Comparison of ENCODE assay signal across 13 cellular contexts in genomic region chr5:168317096-168317520, GRCh38. TPM values are rescaled to one million over a fixed set of nuclear protein-coding genes. Genes with fewer than 3 reads are reported as not detected.
A peak's percentile ranks its signal among the peaks of the same experiment; 100 is the strongest.
DNase-seq lines count a peak whose midpoint lies in the region; ATAC-seq and TF ChIP-seq lines count a peak whose summit lies in the region.
"Had no signal": no experiment of that assay in that cellular context is flagged by ENCODE, and none has a peak within 500 bp of the region (broad histone marks: within the 10 kb centered on the region; RNA-seq: fewer than 3 reads in every experiment).

No MANE protein-coding gene starts in this region.

- no peak for TF ChIP-seq POLR2A in IMR-90 (IDR thresholded peaks at IDR 0.05; ENCODE audit: low read depth, low read length)

- peaks cover 29% of the 10 kb centered on the region for H3K9me1 ChIP-seq in IMR-90 (ENCODE audit: insufficient read depth, low read length)

- peaks cover 19 to 47% of the 10 kb centered on the region in 2 experiments; a peak in 3 of 4 replicates for H3K79me1 ChIP-seq in IMR-90 (ENCODE audit: low read depth in 1 of 2, low read length in 2 of 2)

- H3K9ac ChIP-seq in IMR-90 (ENCODE audit: low read depth, low read length) (peak overlapping the region; percentile 40), smooth muscle cell (ENCODE audit: low read depth) (peak overlapping the region; percentile 0)

- H3K4me2 ChIP-seq in IMR-90 (ENCODE audit: low read depth, low read length) (peak overlapping the region; percentile 3; the same call in 1 of the 2 replicates), smooth muscle cell (peak overlapping the region; percentile 10)

- H2BK120ac ChIP-seq in IMR-90 (ENCODE audit: low read depth, low read length) = peak overlapping the region; percentile 99

- H3K4ac ChIP-seq in IMR-90 (ENCODE audit: low read depth, low read length) = peak overlapping the region; percentile 97

- H2BK20ac ChIP-seq in IMR-90 (ENCODE audit: low read depth, low read length) = peak overlapping the region; percentile 94

- peak overlapping the region; percentile 94 for H3K14ac ChIP-seq in IMR-90 (replicated peaks; ENCODE audit: low read depth, low read length)

- no peak for DNase-seq in IMR-90
- no peak for DNase-seq in lower lobe of right lung
- no peak for DNase-seq in smooth muscle cell (lab: John Stamatoyannopoulos, UW; ENCODE audit: unreplicated experiment)
- DNase-seq in activated CD4-positive, CD25-positive, alpha-beta regulatory T cell treated with anti-CD3 and anti-CD28 coated beads, Interleukin-2, amount 50 U/mL, for 72 hours = no peak
- DNase-seq in hippocampal formation (lab: John Stamatoyannopoulos, UW) = no peak
- no peak for DNase-seq in tibial artery
- DNase-seq: activated CD4-positive, alpha-beta T cell treated with anti-CD3 and anti-CD28 coated beads, Interleukin-2, amount 50 U/mL, for 48 hours; heart right ventricle; mucosa of descending colon; NCI-H526 treated with DMSO at 0.1 percent for 48 hours; T-helper 9 cell had no signal

- H4K20me1 ChIP-seq in IMR-90 (ENCODE audit: insufficient read depth, low read length) (no peaks in the 10 kb centered on the region), smooth muscle cell (ENCODE audit: low read depth) (no peaks in the 10 kb centered on the region)

- no peaks in the 10 kb centered on the region for H3K27me3 Mint-ChIP-seq in brain

- in situ Hi-C loops in IMR-90 (cut with MboI; ENCODE audit: low sequenced_read_pairs) = no loop called here

- TF ChIP-seq RAD21 in IMR-90 (IDR thresholded peaks at IDR 0.05; ENCODE audit: low read length) = no peak

- H3K36me3 Mint-ChIP-seq in brain = no peaks in the 10 kb centered on the region

- H2BK15ac ChIP-seq in IMR-90 (ENCODE audit: low read depth, low read length) = peak overlapping the region; percentile 91

- BruUV-seq in IMR-90 (replicated peaks; lab: Mats Ljungman, UMichigan) = no TSS peak

- WGBS in IMR-90 (ENCODE audit: extremely low coverage in 2 of 2, insufficient read length in 1 of 2), 2 experiments = 67% methylated on average over 1 of the region's 8 CpGs; no CpG with 5 or more reads in 1 of the 2 experiments
- WGBS in smooth muscle cell (ENCODE audit: low lambda C conversion rate) = 61% methylated on average over 8 of the region's 8 CpGs

- peak overlapping the region; percentile 96 for H2AK5ac ChIP-seq in IMR-90 (ENCODE audit: low read depth, low read length)

- peak overlapping the region; percentile 77 for H3K56ac ChIP-seq in IMR-90 (ENCODE audit: extremely low read depth, insufficient read depth, low read length)

- peak overlapping the region; percentile 62 for H4K5ac ChIP-seq in IMR-90 (ENCODE audit: low read depth, low read length)

- POLR2A ChIA-PET in IMR-90 (lab: Charles Lee; ENCODE audit: unreplicated experiment) = no interaction called here

- H3K4me1 ChIP-seq in IMR-90 (ENCODE audit: control insufficient read depth, insufficient read depth, low read length) (peaks cover 29% of the 10 kb centered on the region), lower lobe of right lung (peaks cover 10% of the 10 kb centered on the region), smooth muscle cell (ENCODE audit: low read depth) (peaks cover 16% of the 10 kb centered on the region), tibial artery (peaks cover 0 to 8% (median 0%) of the 10 kb centered on the region in 4 donors)

- peak overlapping the region; percentile 58 for H3K18ac ChIP-seq in IMR-90 (ENCODE audit: low read depth, low read length)

- no peak overlapping the region for H3K4me3 ChIP-seq in IMR-90 (ENCODE audit: insufficient read depth, low read depth, low read length)
- H3K4me3 ChIP-seq in lower lobe of right lung = no peak overlapping the region
- H3K4me3 ChIP-seq in smooth muscle cell = no peak overlapping the region
- H3K4me3 ChIP-seq in tibial artery = no peak overlapping the region
- H3K4me3 ChIP-seq: heart right ventricle, mucosa of descending colon had no signal

- ATAC-seq in IMR-90 (ENCODE audit: low read depth) (peak; percentile 31), lower lobe of right lung (peak; percentile 5 to 7), GM21737 (IDR thresholded peaks at IDR 0.05; ENCODE audit: unreplicated experiment) (no peak)

- no peaks in the 10 kb centered on the region for H3K79me2 ChIP-seq in smooth muscle cell (ENCODE audit: low read depth)

- peak overlapping the region; percentile 71 for H2AFZ ChIP-seq in IMR-90 (replicated peaks; ENCODE audit: low read length, poor library complexity)
- H2AFZ ChIP-seq in smooth muscle cell (ENCODE audit: low read depth) = no peak overlapping the region

- H3K36me3 ChIP-seq in IMR-90 (ENCODE audit: control insufficient read depth, insufficient read depth, low read length) = no peaks in the 10 kb centered on the region
- no peaks in the 10 kb centered on the region for H3K36me3 ChIP-seq in lower lobe of right lung
- H3K36me3 ChIP-seq in smooth muscle cell (ENCODE audit: low read depth) = no peaks in the 10 kb centered on the region
- H3K36me3 ChIP-seq in tibial artery = no peaks in the 10 kb centered on the region
- H3K36me3 ChIP-seq: heart right ventricle had no signal

- dilution Hi-C loops in IMR-90 (cut with HindIII; ENCODE audit: low sequenced_read_pairs, unreplicated experiment) = no loop called here

- H2BK5ac ChIP-seq in IMR-90 (ENCODE audit: low read depth, low read length, poor library complexity, severe bottlenecking) = peak overlapping the region; percentile 95

- peak overlapping the region; percentile 98 for H4K91ac ChIP-seq in IMR-90 (ENCODE audit: insufficient read depth, low read depth, low read length)

- peak overlapping the region; percentile 87 for H3K27ac ChIP-seq in IMR-90 (ENCODE audit: insufficient read depth, low read length)
- peak overlapping the region; percentile 68 for H3K27ac ChIP-seq in lower lobe of right lung
- peak overlapping the region; percentile 63 for H3K27ac ChIP-seq in smooth muscle cell (ENCODE audit: low read depth)
- no peak overlapping the region for H3K27ac ChIP-seq in tibial artery

- peaks cover 10% of the 10 kb centered on the region for H3F3A ChIP-seq in smooth muscle cell (ENCODE audit: low read depth)

- H3K23ac ChIP-seq in IMR-90 (ENCODE audit: low read depth, low read length) = peak overlapping the region; percentile 89

- H3K4me1 Mint-ChIP-seq in brain = peaks cover 56% of the 10 kb centered on the region

- H3K27ac Mint-ChIP-seq in brain = peak overlapping the region; percentile 58 to 93 (median 77)

- TF ChIP-seq CTCF in IMR-90 (conservative IDR thresholded peaks at IDR 0.05; ENCODE audit: low read depth, low read length) = no peak
- no peak for TF ChIP-seq CTCF in brain (conservative IDR thresholded peaks at IDR 0.05)
- no peak for TF ChIP-seq CTCF in lower lobe of right lung (IDR thresholded peaks at IDR 0.05)
- TF ChIP-seq CTCF in smooth muscle cell (IDR thresholded peaks at IDR 0.05; ENCODE audit: borderline replicate concordance, insufficient read depth, poor library complexity, severe bottlenecking) = no peak
- no peak for TF ChIP-seq CTCF in tibial artery (IDR thresholded peaks at IDR 0.05)

- peak overlapping the region; percentile 97 for H2AK9ac ChIP-seq in IMR-90 (replicated peaks; ENCODE audit: low read depth, low read length, poor library complexity)

- peaks cover 0 to 2% (median 0%) of the 10 kb centered on the region in 5 experiments for H3K9me3 Mint-ChIP-seq in brain

- intact Hi-C loops in IMR-90 (cut with micrococcal nuclease) = no loop called here
- intact Hi-C loops in lower lobe of right lung (cut with DNase I) = no loop called here
- intact Hi-C loops in tibial artery (cut with DNase I; ENCODE audit: low total_unique reads) = no loop called here

- CTCF ChIA-PET in IMR-90 (lab: Yijun Ruan, JAX) = interaction anchor here (1.1 kb wide), 1 partner anchor 22 kb away, joined by 3 read pairs; no protein-coding TSS in a partner anchor

- peak overlapping the region; percentile 57 to 82 for H4K8ac ChIP-seq in IMR-90 (ENCODE audit: low read depth in 2 of 2, low read length in 2 of 2)

- no peaks in the 10 kb centered on the region for H3K9me3 ChIP-seq in IMR-90 (ENCODE audit: control insufficient read depth, insufficient read depth, low read length)
- no peaks in the 10 kb centered on the region for H3K9me3 ChIP-seq in lower lobe of right lung
- H3K9me3 ChIP-seq in smooth muscle cell (replicated peaks; ENCODE audit: low read depth) = no peaks in the 10 kb centered on the region
- H3K9me3 ChIP-seq in tibial artery = no peaks in the 10 kb centered on the region
- H3K9me3 ChIP-seq: heart right ventricle, mucosa of descending colon had no signal

- H3K27me3 ChIP-seq in IMR-90 (ENCODE audit: control insufficient read depth, insufficient read depth, low read length) (no peaks in the 10 kb centered on the region), lower lobe of right lung (ENCODE audit: low read depth) (no peaks in the 10 kb centered on the region), smooth muscle cell (ENCODE audit: low read depth) (no peaks in the 10 kb centered on the region), tibial artery (peaks cover 0 to 7% of the 10 kb centered on the region in 2 donors)

- H3K4me3 Mint-ChIP-seq in brain = peak overlapping the region in 1 of 5 experiments; percentile 31

TF ChIP-seq in IMR-90, 13 proteins besides CTCF, POLR2A, EP300 and RAD21 (continues in another document):
- TF ChIP-seq NFE2L2 (IDR thresholded peaks at IDR 0.05; ENCODE audit: low read depth, low read length) (no peak), MAZ (IDR thresholded peaks at IDR 0.05; ENCODE audit: borderline replicate concordance, low read depth, low read length) (no peak), RFX5 (IDR thresholded peaks at IDR 0.05; ENCODE audit: low read depth, low read length) (no peak), ELK1 (IDR thresholded peaks at IDR 0.05; ENCODE audit: borderline replicate concordance, low read depth, low read length) (no peak), BHLHE40 (IDR thresholded peaks at IDR 0.05; ENCODE audit: low read depth, low read length) (no peak), MXI1 (IDR thresholded peaks at IDR 0.05; ENCODE audit: borderline replicate concordance, low read depth, low read length) (no peak)

RNA-seq across cellular contexts. Expression of gene WWC1, which starts 25.7 kb away (rescaled TPM):
- total RNA-seq in IMR-90 (2012; rRNA removed) (9.1 and 10.3 TPM in 2 replicates), lower lobe of right lung (61.9 TPM), smooth muscle cell (3.7 and 4.5 TPM in 2 replicates)
- polyA plus RNA-seq in IMR-90 (2012; rRNA removed) (10.1 and 10.3 TPM in 2 replicates), brain (ENCODE audit: insufficient read depth, low read depth, low replicate concordance) (29.0 TPM), smooth muscle cell (6.3 and 7.5 TPM in 2 replicates)
- polyA plus RNA-seq in IMR-90 (2012; cell fraction: cytosol; rRNA removed) = 6.8 TPM in 2 replicates
- polyA plus RNA-seq in IMR-90 (2012; cell fraction: nucleus; rRNA removed; ENCODE audit: low replicate concordance) = 5.9 and 8.3 TPM in 2 replicates

Comparison
In these comparisons a context has a peak if more than half of its experiments do, and no peak if none do; other contexts are left out.
1. H3K27ac ChIP-seq: peak in IMR-90 (single experiment), lower lobe of right lung (single experiment) and smooth muscle cell (single experiment); none in tibial artery (0 of 2).